In the genomic region with DNA sequence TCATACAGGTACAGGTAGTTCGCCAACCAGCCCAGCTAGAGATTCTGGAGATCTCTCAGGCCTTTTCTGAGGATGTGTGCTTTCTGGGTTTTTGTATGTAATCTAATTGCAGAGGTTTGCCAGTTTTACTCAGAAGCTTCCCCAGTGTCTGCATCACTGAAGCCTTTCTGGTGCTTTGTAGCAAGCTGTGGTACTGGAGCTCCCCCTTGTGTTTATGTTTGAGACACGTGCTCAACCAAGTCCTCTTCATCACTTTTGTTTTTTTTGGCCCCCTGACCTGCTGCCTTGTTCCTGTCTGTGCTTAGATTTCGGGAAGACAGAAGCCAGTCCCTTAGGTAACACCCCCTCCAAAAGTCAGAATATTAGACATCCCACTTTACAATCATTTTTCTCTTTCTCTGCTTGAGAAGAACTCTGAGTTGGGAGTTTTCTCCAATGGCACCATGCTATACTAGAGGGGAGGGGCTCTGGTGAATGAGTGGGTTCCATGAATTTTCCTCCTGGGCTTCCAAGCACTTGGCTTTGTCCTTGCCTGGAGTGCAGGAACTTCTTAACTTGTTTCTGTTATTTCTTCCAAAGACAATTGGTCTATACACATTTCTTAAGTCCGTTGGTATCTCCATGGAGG, we compare ENCODE assay signal across 8 cellular contexts.
DNase-seq lines count a peak whose midpoint lies in the region; ATAC-seq and TF ChIP-seq lines count a peak whose summit lies in the region.

No MANE protein-coding gene starts in this region.

- H3K9me3 Mint-ChIP-seq in activated CD8-positive, alpha-beta memory T cell treated with anti-CD3 and anti-CD28 coated beads, Interleukin-2, amount 10 ng/mL, durations not matched to agents 7 days and 5 days (ENCODE audit: low read depth) = no peaks in the 10 kb centered on the region

- H3K4me1 Mint-ChIP-seq in activated CD8-positive, alpha-beta memory T cell treated with anti-CD3 and anti-CD28 coated beads, Interleukin-2, amount 10 ng/mL, durations not matched to agents 7 days and 5 days = no peaks in the 10 kb centered on the region

- POLR2A ChIA-PET in Panc1 (lab: Charles Lee) = interaction anchor here (0.9 kb wide), 1 partner anchor 76 kb away, joined by 4 read pairs; no protein-coding TSS in a partner anchor

- CTCF ChIA-PET in activated CD8-positive, alpha-beta memory T cell treated with anti-CD3 and anti-CD28 coated beads, Interleukin-2, amount 10 ng/mL, durations not matched to agents 7 days and 5 days (lab: Charles Lee) = interaction anchor here (1.0 to 1.7 kb wide), 5 partner anchors 10 to 25 kb away, joined by 4 to 5 read pairs (median 4); no protein-coding TSS in a partner anchor
- CTCF ChIA-PET in Panc1 (lab: Charles Lee) = interaction anchor here (0.7 kb wide), 1 partner anchor 201 kb away, joined by 3 read pairs; no protein-coding TSS in a partner anchor

- no peaks in the 10 kb centered on the region for H3K36me3 ChIP-seq in Panc1 (ENCODE audit: control insufficient read depth, insufficient read depth, low read length)

- peak; percentile 80 for TF ChIP-seq CTCF in Panc1 (IDR thresholded peaks at IDR 0.05)

- no peaks in the 10 kb centered on the region for H3K4me1 ChIP-seq in Panc1 (ENCODE audit: control insufficient read depth, insufficient read depth, low read length)

- no TSS peak for BruUV-seq in Panc1 (replicated peaks; lab: Mats Ljungman, UMichigan)

- peak; percentile 57 for DNase-seq in activated CD8-positive, alpha-beta memory T cell treated with anti-CD3 and anti-CD28 coated beads, Interleukin-2, amount 10 ng/mL, durations not matched to agents 7 days and 5 days
- no peak for DNase-seq in activated CD8-positive, alpha-beta memory T cell treated with anti-CD3 and anti-CD28 coated beads, Interleukin-2, amount 50 U/mL, for 48 hours
- peak; percentile 66 for DNase-seq in Jurkat, Clone E6-1 (ENCODE audit: low read depth, low spot score)
- DNase-seq in Panc1 (ENCODE audit: low read depth, low spot score) (peak; percentile 45), dedifferentiated amniotic fluid mesenchymal stem cell (ENCODE audit: extremely low spot score) (peak; percentile 43), lung microvascular endothelial cell (ENCODE audit: low read depth in 2 of 2) (peak; percentile 73 to 82)
- DNase-seq in activated CD8-positive, alpha-beta memory T cell treated with anti-CD3 and anti-CD28 coated beads, Interleukin-2, amount 50 U/mL, for 4 hours = no peak

- no peaks in the 10 kb centered on the region for H3K27me3 ChIP-seq in Panc1 (ENCODE audit: control insufficient read depth, insufficient read depth, low read length)

- H3K4me3 ChIP-seq in Jurkat, Clone E6-1 (ENCODE audit: low read length) = no peak overlapping the region
- no peak overlapping the region for H3K4me3 ChIP-seq in Panc1 (ENCODE audit: low read depth in 2 of 2, low read length in 2 of 2)

- no peaks in the 10 kb centered on the region for H3K36me3 Mint-ChIP-seq in activated CD8-positive, alpha-beta memory T cell treated with anti-CD3 and anti-CD28 coated beads, Interleukin-2, amount 10 ng/mL, durations not matched to agents 7 days and 5 days

- in situ Hi-C loops in Panc1 (cut with HindIII; ENCODE audit: low pct_unique_long_range_greater_than_20kb, low sequenced_read_pairs) = no loop called here

- peaks cover 8% of the 10 kb centered on the region for H3K27me3 Mint-ChIP-seq in activated CD8-positive, alpha-beta memory T cell treated with anti-CD3 and anti-CD28 coated beads, Interleukin-2, amount 10 ng/mL, durations not matched to agents 7 days and 5 days

- ATAC-seq in activated CD8-positive, alpha-beta memory T cell treated with anti-CD3 and anti-CD28 coated beads, Interleukin-2, amount 10 ng/mL, durations not matched to agents 7 days and 5 days = peak; percentile 49
- ATAC-seq in GM21786 (IDR thresholded peaks at IDR 0.05; ENCODE audit: unreplicated experiment) (peak; percentile 94), Panc1 (peak; percentile 81; the same call in 1 of the 2 replicates)

- H3K4me3 Mint-ChIP-seq in activated CD8-positive, alpha-beta memory T cell treated with anti-CD3 and anti-CD28 coated beads, Interleukin-2, amount 10 ng/mL, durations not matched to agents 7 days and 5 days = no peak overlapping the region

- H3K9me3 ChIP-seq in Panc1 (ENCODE audit: control insufficient read depth, insufficient read depth, low read depth, low read length) = no peaks in the 10 kb centered on the region

- H3K27ac Mint-ChIP-seq in activated CD8-positive, alpha-beta memory T cell treated with anti-CD3 and anti-CD28 coated beads, Interleukin-2, amount 10 ng/mL, durations not matched to agents 7 days and 5 days = no peak overlapping the region

- no peak overlapping the region for H3K27ac ChIP-seq in Panc1 (ENCODE audit: low read length)

- intact Hi-C loops in Panc1 (cut with micrococcal nuclease; ENCODE audit: unreplicated experiment) = loop anchor here (1.0 kb wide), 1 partner anchor 23 kb away; no protein-coding TSS in a partner anchor

Comparison
In these comparisons a context has a peak if more than half of its experiments do, and no peak if none do; other contexts are left out.
1. DNase-seq: peak in activated CD8-positive, alpha-beta memory T cell treated with anti-CD3 and anti-CD28 coated beads, Interleukin-2, amount 10 ng/mL, durations not matched to agents 7 days and 5 days (single experiment), Jurkat, Clone E6-1 (single experiment), Panc1 (single experiment), dedifferentiated amniotic fluid mesenchymal stem cell (single experiment) and lung microvascular endothelial cell (2 of 2); none in activated CD8-positive, alpha-beta memory T cell treated with anti-CD3 and anti-CD28 coated beads, Interleukin-2, amount 50 U/mL, for 48 hours (single experiment) and activated CD8-positive, alpha-beta memory T cell treated with anti-CD3 and anti-CD28 coated beads, Interleukin-2, amount 50 U/mL, for 4 hours (single experiment).
2. Peak in every context shown above with its lines, with median percentiles within 50 percentile points of each other: ATAC-seq.